In the genomic region with DNA sequence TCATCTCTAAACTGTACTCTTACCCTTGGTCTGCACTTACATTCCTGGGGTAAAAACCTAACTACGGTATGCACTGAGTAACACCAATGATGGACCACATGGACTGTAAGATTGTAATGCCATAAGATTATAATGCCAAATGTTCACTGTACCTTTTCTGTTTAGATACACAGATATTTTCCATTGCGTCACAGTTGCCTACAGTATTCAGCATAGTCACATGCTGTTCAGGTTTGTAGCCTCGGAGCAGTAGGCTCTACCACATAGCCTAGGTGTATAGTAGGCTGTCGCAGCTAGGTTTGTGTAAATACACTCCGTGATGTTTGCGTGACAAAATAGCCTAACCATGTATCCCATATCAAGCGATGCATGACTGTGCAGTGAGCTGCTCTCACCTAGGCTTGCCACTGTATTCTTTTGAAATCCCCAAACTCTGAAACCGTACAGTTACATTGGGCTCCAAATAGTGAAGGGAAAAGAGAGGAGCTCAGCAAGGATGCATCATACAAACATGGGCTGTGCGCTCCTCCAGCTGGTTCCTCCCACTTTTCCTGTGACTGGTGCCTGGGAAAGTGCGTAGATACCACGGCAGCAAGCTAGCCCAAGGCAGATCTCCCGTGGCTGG, we compare ENCODE assay signal across 11 cellular contexts. TPM values are rescaled to one million over a fixed set of nuclear protein-coding genes. Genes with fewer than 3 reads are reported as not detected.
DNase-seq lines count a peak whose midpoint lies in the region; ATAC-seq, FAIRE-seq and TF ChIP-seq lines count a peak whose summit lies in the region.
"Had no signal": no experiment of that assay in that cellular context is flagged by ENCODE, and none has a peak within 500 bp of the region (broad histone marks: within the 10 kb centered on the region; RNA-seq: fewer than 3 reads in every experiment).

No MANE protein-coding gene starts in this region.

- peak overlapping the region; percentile 95 for H3K27ac ChIP-seq in cardiac muscle cell
- peak overlapping the region; percentile 69 for H3K27ac ChIP-seq in HepG2 (ENCODE audit: extremely low read length, insufficient read depth, low read length)
- H3K27ac ChIP-seq in colonic mucosa: no peak overlapping the region
- H3K27ac ChIP-seq: neutrophil had no signal

- TF ChIP-seq EP300 in HepG2 (IDR thresholded peaks at IDR 0.05; ENCODE audit: low read depth in 2 of 2, low read length in 2 of 2): no peak
- no peak for TF ChIP-seq EP300 in HepG2 (CRISPR knock-in tag; IDR thresholded peaks at IDR 0.05; ENCODE audit: borderline replicate concordance)

- DNase-seq in cardiac muscle cell (ENCODE audit: low read depth in 1 of 2, low spot score in 1 of 2) (peak in 1 of 2 donors; percentile 81), Right ventricle myocardium superior (no peak), cerebellar cortex (ENCODE audit: low spot score) (peak; percentile 24), HepG2 (ENCODE audit: low spot score) (no peak), urothelium cell line (ENCODE audit: low spot score) (peak; percentile 62), NCI-H2029 treated with DMSO at 0.1 percent for 48 hours (lab: John Stamatoyannopoulos, UW) (no peak), colonic mucosa (no peak)
- DNase-seq: NCI-H2171 had no signal

- TF ChIP-seq CTCF in cardiac muscle cell (IDR thresholded peaks at IDR 0.05; ENCODE audit: low read depth, low read length): no peak
- no peak for TF ChIP-seq CTCF in HepG2 (CRISPR knock-in tag; IDR thresholded peaks at IDR 0.05)
- no peak for TF ChIP-seq CTCF in colonic mucosa (IDR thresholded peaks at IDR 0.05)

- H3K9ac ChIP-seq in HepG2 (ENCODE audit: insufficient read depth, low read depth, low read length) (peak overlapping the region; percentile 55), colonic mucosa (ENCODE audit: low read depth in 2 of 2, low read length in 2 of 2) (no peak overlapping the region)

- H4K20me1 ChIP-seq in HepG2 (ENCODE audit: insufficient read depth, low read length): no peaks in the 10 kb centered on the region

- POLR2A ChIA-PET in HepG2 (lab: Yijun Ruan, JAX): interaction anchor here (0.8 to 2.2 kb wide), 7 partner anchors 8 to 339 kb away, joined by 3 to 8 read pairs (median 4); a partner anchor contains a TSS

- peaks cover 14% of the 10 kb centered on the region for H3K4me1 ChIP-seq in cardiac muscle cell (ENCODE audit: low read depth)
- H3K4me1 ChIP-seq in HepG2 (ENCODE audit: insufficient read depth, low read length): peaks cover 28% of the 10 kb centered on the region
- no peaks in the 10 kb centered on the region for H3K4me1 ChIP-seq in colonic mucosa

- no peaks in the 10 kb centered on the region for H3K27me3 ChIP-seq in cardiac muscle cell
- H3K27me3 ChIP-seq in HepG2 (ENCODE audit: control insufficient read depth in 1 of 2, insufficient read depth in 2 of 2, low read length in 2 of 2): peaks cover 0 to 13% of the 10 kb centered on the region in 2 experiments; a peak in 2 of 5 replicates
- H3K27me3 ChIP-seq in colonic mucosa: no peaks in the 10 kb centered on the region
- H3K27me3 ChIP-seq: neutrophil had no signal

- intact Hi-C loops in Right ventricle myocardium superior (cut with DNase I) (no loop called here), HepG2 (cut with micrococcal nuclease; ENCODE audit: unreplicated experiment) (no loop called here), colonic mucosa (cut with DNase I) (no loop called here)

- FAIRE-seq in HepG2 (lab: Jason Lieb, UNC): no peak
- FAIRE-seq in urothelium cell line (lab: Jason Lieb, UNC): peak; percentile 67
- FAIRE-seq: frontal cortex had no signal

- no peak for TF ChIP-seq POLR2A in HepG2 (IDR thresholded peaks at IDR 0.05; ENCODE audit: insufficient read depth in 1 of 2, low read depth in 2 of 2, low read length in 2 of 2)

- H3K4me2 ChIP-seq in HepG2 (ENCODE audit: low read depth, low read length): peak overlapping the region; percentile 92

- H3K36me3 ChIP-seq in cardiac muscle cell (no peaks in the 10 kb centered on the region), HepG2 (replicated peaks in 1 of 2; ENCODE audit: control insufficient read depth in 1 of 2, insufficient read depth in 2 of 2, low read length in 2 of 2) (no peaks in the 10 kb centered on the region), colonic mucosa (no peaks in the 10 kb centered on the region)
- H3K36me3 ChIP-seq: neutrophil had no signal

- no peaks in the 10 kb centered on the region for H3K79me2 ChIP-seq in HepG2 (ENCODE audit: insufficient read depth, low read length)

- H2AFZ ChIP-seq in HepG2 (ENCODE audit: low read length): peak overlapping the region; percentile 90

- no peak for TF ChIP-seq RAD21 in HepG2 (CRISPR knock-in tag; IDR thresholded peaks at IDR 0.05)

- BruUV-seq in HepG2 (replicated peaks; lab: Mats Ljungman, UMichigan): TSS peak; percentile 100

- in situ Hi-C loops in HepG2 (cut with HindIII; ENCODE audit: extremely low pct_ligation_motif_present, low pct_unique_long_range_greater_than_20kb): no loop called here

- no peak overlapping the region for H3K4me3 ChIP-seq in cardiac muscle cell
- peak overlapping the region in 2 of 3 experiments; percentile 36 to 59; a peak in 3 of 6 replicates for H3K4me3 ChIP-seq in HepG2 (replicated peaks in 1 of 3; ENCODE audit: insufficient read depth in 1 of 3, low read depth in 2 of 3, low read length in 3 of 3)
- no peak overlapping the region for H3K4me3 ChIP-seq in colonic mucosa

- CTCF ChIA-PET in HepG2 (lab: Yijun Ruan, JAX; ENCODE audit: low intra/inter-chr PET ratio, low total read pairs): no interaction called here

- ATAC-seq in Right ventricle myocardium superior (ENCODE audit: poor library complexity) (no peak), HepG2 (peak; percentile 32), GM19467 (IDR thresholded peaks at IDR 0.05; ENCODE audit: unreplicated experiment) (no peak)

- 75% methylated on average over 10 of the region's 12 CpGs for WGBS in HepG2 (ENCODE audit: low lambda C conversion rate)

- H3K9me3 ChIP-seq in cardiac muscle cell (ENCODE audit: low read depth) (no peaks in the 10 kb centered on the region), HepG2 (ENCODE audit: low read length) (no peaks in the 10 kb centered on the region), colonic mucosa (no peaks in the 10 kb centered on the region)
- H3K9me3 ChIP-seq: neutrophil had no signal

RNA-seq across cellular contexts. Expression of a gene that starts 35.2 kb away (rescaled TPM):
- total RNA-seq in cardiac muscle cell (0.11 TPM in 1 of 2 replicates, not detected in the other), Right ventricle myocardium superior (not detected), HepG2 (2016; rRNA removed; fragmentation: Illumina TruSeq; extraction: Trizol) (0.14 TPM in 1 of 2 replicates, not detected in the other), colonic mucosa (under 1 TPM in 1 of 2 donors, not detected in 1; 0.66 TPM)
- polyA plus RNA-seq in cardiac muscle cell (0.09 and 0.72 TPM in 2 replicates), HepG2 (2011; rRNA removed) (0.01 and 0.07 TPM in 2 replicates)
- not detected in 2 replicates for total RNA-seq in HepG2 (2016; cell fraction: cytosol; rRNA removed; fragmentation: Illumina TruSeq; extraction: Trizol; ENCODE audit: low read depth)
- 0.06 and 0.15 TPM in 2 replicates for total RNA-seq in HepG2 (2016; cell fraction: insoluble cytoplasmic fraction; rRNA removed; fragmentation: Illumina TruSeq; extraction: Trizol)
- 0.09 TPM in 1 of 2 replicates, not detected in the other for total RNA-seq in HepG2 (2016; cell fraction: membrane; rRNA removed; fragmentation: Illumina TruSeq; extraction: Trizol)
- not detected in 2 replicates for total RNA-seq in HepG2 (2016; cell fraction: nucleus; rRNA removed; fragmentation: Illumina TruSeq; extraction: Trizol)
- 0.01 and 0.03 TPM in 2 replicates for polyA plus RNA-seq in HepG2 (2011; cell fraction: cytosol; rRNA removed)
- 0.03 TPM in 1 of 2 replicates, not detected in the other for polyA plus RNA-seq in HepG2 (2011; cell fraction: nucleus; rRNA removed)
- 0.08 and 0.11 TPM in 2 replicates for polyA plus RNA-seq in HepG2 (2012)
- not detected in 2 replicates for polyA plus RNA-seq in HepG2 (2016; cell fraction: cytosol; fragmentation: Illumina TruSeq; extraction: Trizol; ENCODE audit: low read depth)
- polyA plus RNA-seq in HepG2 (2016; cell fraction: insoluble cytoplasmic fraction; fragmentation: Illumina TruSeq; extraction: Trizol; ENCODE audit: low read depth): not detected in 2 replicates
- not detected in 2 replicates for polyA plus RNA-seq in HepG2 (2016; cell fraction: membrane; fragmentation: Illumina TruSeq; extraction: Trizol; ENCODE audit: low read depth)
- not detected in 2 replicates for polyA plus RNA-seq in HepG2 (2016; cell fraction: nucleus; fragmentation: Illumina TruSeq; extraction: Trizol; ENCODE audit: insufficient read depth, low read depth)
- 0.94 TPM in 1 of 2 replicates, not detected in the other for polyA minus RNA-seq in HepG2 (2011; rRNA and poly(A)+ RNA removed; ENCODE audit: low replicate concordance)
- polyA minus RNA-seq in HepG2 (2011; cell fraction: cytosol; rRNA and poly(A)+ RNA removed): not detected in 2 replicates
- 0.13 TPM in 1 of 2 replicates, not detected in the other for polyA minus RNA-seq in HepG2 (2011; cell fraction: nucleus; rRNA and poly(A)+ RNA removed)

RNA-seq across cellular contexts. Expression of a gene that starts 35.3 kb away (rescaled TPM):
- total RNA-seq in cardiac muscle cell (48.2 and 62.5 TPM in 2 replicates), Right ventricle myocardium superior (28.4 TPM), HepG2 (2016; rRNA removed; fragmentation: Illumina TruSeq; extraction: Trizol) (102 and 134 TPM in 2 replicates), colonic mucosa (10 to 100 TPM; 28.4 to 85.4 TPM)
- polyA plus RNA-seq in cardiac muscle cell (60.0 and 65.0 TPM in 2 replicates), HepG2 (2011; rRNA removed) (24.7 and 27.1 TPM in 2 replicates)
- 16.7 and 17.1 TPM in 2 replicates for total RNA-seq in HepG2 (2016; cell fraction: cytosol; rRNA removed; fragmentation: Illumina TruSeq; extraction: Trizol; ENCODE audit: low read depth)
- total RNA-seq in HepG2 (2016; cell fraction: insoluble cytoplasmic fraction; rRNA removed; fragmentation: Illumina TruSeq; extraction: Trizol): 105 and 136 TPM in 2 replicates
- total RNA-seq in HepG2 (2016; cell fraction: membrane; rRNA removed; fragmentation: Illumina TruSeq; extraction: Trizol): 31.7 and 33.4 TPM in 2 replicates
- total RNA-seq in HepG2 (2016; cell fraction: nucleus; rRNA removed; fragmentation: Illumina TruSeq; extraction: Trizol): 41.1 and 51.6 TPM in 2 replicates
- polyA plus RNA-seq in HepG2 (2011; cell fraction: cytosol; rRNA removed): 24.4 and 26.5 TPM in 2 replicates
- 21.8 and 28.1 TPM in 2 replicates for polyA plus RNA-seq in HepG2 (2011; cell fraction: nucleus; rRNA removed)
- polyA plus RNA-seq in HepG2 (2012): 40.9 and 45.7 TPM in 2 replicates
- 18.1 TPM in 2 replicates for polyA plus RNA-seq in HepG2 (2016; cell fraction: cytosol; fragmentation: Illumina TruSeq; extraction: Trizol; ENCODE audit: low read depth)
- polyA plus RNA-seq in HepG2 (2016; cell fraction: insoluble cytoplasmic fraction; fragmentation: Illumina TruSeq; extraction: Trizol; ENCODE audit: low read depth): 152 and 154 TPM in 2 replicates
- polyA plus RNA-seq in HepG2 (2016; cell fraction: membrane; fragmentation: Illumina TruSeq; extraction: Trizol; ENCODE audit: low read depth): 27.7 and 29.2 TPM in 2 replicates
- polyA plus RNA-seq in HepG2 (2016; cell fraction: nucleus; fragmentation: Illumina TruSeq; extraction: Trizol; ENCODE audit: insufficient read depth, low read depth): 78.7 and 80.9 TPM in 2 replicates
- polyA minus RNA-seq in HepG2 (2011; rRNA and poly(A)+ RNA removed; ENCODE audit: low replicate concordance): 14.2 and 38.3 TPM in 2 replicates
- 8.6 and 11.5 TPM in 2 replicates for polyA minus RNA-seq in HepG2 (2011; cell fraction: cytosol; rRNA and poly(A)+ RNA removed)
- 33.0 and 36.7 TPM in 2 replicates for polyA minus RNA-seq in HepG2 (2011; cell fraction: nucleus; rRNA and poly(A)+ RNA removed)

Comparison
In these comparisons a context has a peak if more than half of its experiments do, and no peak if none do; other contexts are left out.
1. DNase-seq: peak in cerebellar cortex (single experiment) and urothelium cell line (single experiment); none in Right ventricle myocardium superior (single experiment), HepG2 (single experiment), NCI-H2029 treated with DMSO at 0.1 percent for 48 hours (single experiment) and colonic mucosa (single experiment).
2. H3K4me3 ChIP-seq: peak in HepG2 (2 of 3); none in cardiac muscle cell (single experiment) and colonic mucosa (single experiment).